In genomic region chr17:17669851-17670232, GRCh38 we compare ENCODE assay signal across 15 cellular contexts.
"Had no signal": no experiment of that assay in that cellular context is flagged by ENCODE, and none has a peak within 500 bp of the region (broad histone marks: within the 10 kb centered on the region; RNA-seq: fewer than 3 reads in every experiment).

No MANE protein-coding gene starts in this region.

- H3K27me3 ChIP-seq: gastrocnemius medialis, right atrium auricular region had no signal

- DNase-seq: activated gamma-delta T cell treated with Interleukin-2 at 50 U/mL for 16 hours; activated naive CD8-positive, alpha-beta T cell treated with anti-CD3 and anti-CD28 coated beads for 36 hours; activated T-cell treated with anti-CD3 and anti-CD28 coated beads, Interleukin-2, amount 50 U/mL, for 4 hours; cerebellar nuclear complex; effector memory CD8-positive, alpha-beta T cell; gastrocnemius medialis; kidney; small intestine; tibial artery had no signal

- H3K4me3 ChIP-seq: gastrocnemius medialis, right atrium auricular region, tibial artery had no signal

- H3K4me1 ChIP-seq: tibial artery had no signal

- ATAC-seq: activated CD4-positive, CD25-positive, alpha-beta regulatory T cell treated with anti-CD3 and anti-CD28 coated beads, Interleukin-2, amount 50 U/mL, for 24 hours; activated T-cell treated with anti-CD3 and anti-CD28 coated beads, Interleukin-2, amount 50 U/mL, for 4 hours; effector memory CD8-positive, alpha-beta T cell; gastrocnemius medialis had no signal

- H3K36me3 Mint-ChIP-seq: activated CD4-positive, alpha-beta memory T cell treated with anti-CD3 and anti-CD28 coated beads for 36 hours; activated naive CD8-positive, alpha-beta T cell treated with anti-CD3 and anti-CD28 coated beads for 36 hours; stimulated activated effector memory CD8-positive, alpha-beta T cell treated with anti-CD3 and anti-CD28 coated beads, Interleukin-12 subunit alpha, Interleukin-12 subunit beta, amount 100 ng/mL, for 72 hours had no signal

- H3K9me3 Mint-ChIP-seq: activated CD4-positive, alpha-beta memory T cell treated with anti-CD3 and anti-CD28 coated beads for 36 hours; activated naive CD8-positive, alpha-beta T cell treated with anti-CD3 and anti-CD28 coated beads for 36 hours; activated T-cell treated with anti-CD3 and anti-CD28 coated beads, Interleukin-2, amount 50 U/mL, for 4 hours; dendritic cell treated with granulocyte-macrophage colony-stimulating factor and Interleukin-4, amounts not matched to agents 40 ng/mL and 50 ng/mL, for 4 days; effector memory CD8-positive, alpha-beta T cell; stimulated activated effector memory CD8-positive, alpha-beta T cell treated with anti-CD3 and anti-CD28 coated beads, Interleukin-12 subunit alpha, Interleukin-12 subunit beta, amount 100 ng/mL, for 72 hours had no signal

- H3K27ac ChIP-seq: epithelial cell of prostate, gastrocnemius medialis, tibial artery had no signal

- H3K36me3 ChIP-seq: gastrocnemius medialis, right atrium auricular region, tibial artery had no signal

- H3K4me3 Mint-ChIP-seq: activated CD4-positive, alpha-beta memory T cell treated with anti-CD3 and anti-CD28 coated beads for 36 hours; activated naive CD8-positive, alpha-beta T cell treated with anti-CD3 and anti-CD28 coated beads for 36 hours; activated T-cell treated with anti-CD3 and anti-CD28 coated beads, Interleukin-2, amount 50 U/mL, for 4 hours; dendritic cell treated with granulocyte-macrophage colony-stimulating factor and Interleukin-4, amounts not matched to agents 40 ng/mL and 50 ng/mL, for 4 days; effector memory CD8-positive, alpha-beta T cell; stimulated activated effector memory CD8-positive, alpha-beta T cell treated with anti-CD3 and anti-CD28 coated beads, Interleukin-12 subunit alpha, Interleukin-12 subunit beta, amount 100 ng/mL, for 72 hours had no signal

- H3K27me3 Mint-ChIP-seq: activated CD4-positive, alpha-beta memory T cell treated with anti-CD3 and anti-CD28 coated beads for 36 hours; activated naive CD8-positive, alpha-beta T cell treated with anti-CD3 and anti-CD28 coated beads for 36 hours had no signal

- H3K9me3 ChIP-seq: gastrocnemius medialis, right atrium auricular region, tibial artery had no signal

- H3K27ac Mint-ChIP-seq: activated CD4-positive, alpha-beta memory T cell treated with anti-CD3 and anti-CD28 coated beads for 36 hours; activated naive CD8-positive, alpha-beta T cell treated with anti-CD3 and anti-CD28 coated beads for 36 hours; dendritic cell treated with granulocyte-macrophage colony-stimulating factor and Interleukin-4, amounts not matched to agents 40 ng/mL and 50 ng/mL, for 4 days; effector memory CD8-positive, alpha-beta T cell; stimulated activated effector memory CD8-positive, alpha-beta T cell treated with anti-CD3 and anti-CD28 coated beads, Interleukin-12 subunit alpha, Interleukin-12 subunit beta, amount 100 ng/mL, for 72 hours had no signal
